In the genomic region with DNA sequence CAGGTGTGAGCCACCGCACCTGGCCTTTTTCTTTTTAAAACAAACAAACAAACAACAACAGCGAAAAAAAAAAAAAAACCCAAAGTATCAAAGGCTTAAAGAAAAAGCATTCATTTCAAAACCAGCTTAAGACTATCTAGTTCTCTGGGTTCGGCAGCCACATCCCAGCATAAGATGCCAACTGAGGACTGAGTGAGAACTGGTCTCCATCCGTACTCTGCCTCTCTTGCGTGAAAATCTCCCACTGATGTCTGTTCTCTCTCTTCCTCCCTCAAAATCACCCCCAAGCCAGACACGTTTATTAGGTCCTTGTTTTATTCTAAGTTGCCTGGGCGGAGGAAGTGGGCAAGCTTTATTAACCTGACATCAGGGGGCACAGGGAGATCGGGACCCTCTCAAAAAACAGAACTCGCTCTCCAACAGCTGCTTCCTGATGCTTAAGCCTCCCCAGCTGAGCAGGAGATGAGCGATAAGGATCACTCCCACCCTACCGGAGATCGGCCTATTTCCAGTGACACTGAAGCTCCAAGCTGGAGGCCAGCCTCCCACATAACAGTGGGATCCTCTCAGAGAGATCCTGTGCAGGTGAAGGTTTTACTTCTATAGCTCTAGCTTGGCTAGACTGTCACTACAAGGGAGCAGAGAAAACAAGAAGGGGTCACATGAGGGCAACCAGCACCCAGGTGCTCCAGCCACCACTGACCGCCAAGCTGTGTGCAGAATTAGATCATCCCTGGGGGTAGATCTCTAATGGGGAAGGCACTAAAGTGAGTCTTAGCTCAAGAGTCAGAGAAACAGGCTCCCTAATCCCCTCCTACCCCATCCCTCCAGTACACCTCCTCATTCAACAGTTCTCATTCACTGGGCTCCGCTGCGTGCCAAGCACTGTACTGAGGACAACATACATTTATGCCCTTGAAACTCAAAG, we compare ENCODE assay signal across 13 cellular contexts. TPM values are rescaled to one million over a fixed set of nuclear protein-coding genes. Genes with fewer than 3 reads are reported as not detected.
A peak's percentile ranks its signal among the peaks of the same experiment; 100 is the strongest.
DNase-seq lines count a peak whose midpoint lies in the region; ATAC-seq and TF ChIP-seq lines count a peak whose summit lies in the region.
"Had no signal": no experiment of that assay in that cellular context is flagged by ENCODE, and none has a peak within 500 bp of the region (broad histone marks: within the 10 kb centered on the region; RNA-seq: fewer than 3 reads in every experiment).

No MANE protein-coding gene starts in this region.

- DNase-seq in Kasumi-1 (lab: John Stamatoyannopoulos, UW) = peak; percentile 59 to 80
- DNase-seq in esophagus squamous epithelium (lab: John Stamatoyannopoulos, UW) = no peak
- no peak for DNase-seq in stimulated activated CD4-positive, alpha-beta T cell treated with anti-CD3 and anti-CD28 coated beads, Interleukin-1b, Interleukin-23, amount 100 ng/mL, for 48 hours
- DNase-seq in iPS-NIHi11 (ENCODE audit: low spot score) = no peak
- no peak for DNase-seq in NCI-H1105 treated with DMSO at 0.1 percent for 48 hours (lab: John Stamatoyannopoulos, UW)
- DNase-seq in SKM-1 (lab: John Stamatoyannopoulos, UW; ENCODE audit: unreplicated experiment) = no peak
- DNase-seq: activated CD4-positive, alpha-beta T cell treated with anti-CD3 and anti-CD28 coated beads, Interleukin-2, amount 50 U/mL, for 1 hour; brain microvascular endothelial cell; DMS79 treated with DMSO at 0.1 percent for 48 hours; NCI-H1417 treated with DMSO at 0.1 percent for 48 hours; PC-3 had no signal

- intact Hi-C loops in esophagus squamous epithelium (cut with DNase I) = no loop called here

- ATAC-seq in GM19043 (IDR thresholded peaks at IDR 0.05; ENCODE audit: low read depth, unreplicated experiment) = peak; percentile 62
- ATAC-seq: PC-3 had no signal

- peaks cover 8 to 93% (median 49%) of the 10 kb centered on the region in 3 donors for H3K4me1 ChIP-seq in esophagus squamous epithelium
- peaks cover 33% of the 10 kb centered on the region for H3K4me1 ChIP-seq in rectal smooth muscle tissue (ENCODE audit: control insufficient read depth, insufficient read depth, low read length)

- no peak for TF ChIP-seq POLR2A in esophagus squamous epithelium (IDR thresholded peaks at IDR 0.05)

- H3K27me3 ChIP-seq in esophagus squamous epithelium (no peaks in the 10 kb centered on the region), rectal smooth muscle tissue (ENCODE audit: control insufficient read depth, insufficient read depth, low read length) (no peaks in the 10 kb centered on the region)
- H3K27me3 ChIP-seq: brain microvascular endothelial cell had no signal

- H3K9ac ChIP-seq in rectal smooth muscle tissue (ENCODE audit: low read length) = no peak overlapping the region

- peak overlapping the region in 1 of 4 donors; percentile 12 for H3K4me3 ChIP-seq in esophagus squamous epithelium
- no peak overlapping the region for H3K4me3 ChIP-seq in rectal smooth muscle tissue (ENCODE audit: low read length)

- H3K27ac ChIP-seq in esophagus squamous epithelium = peak overlapping the region in 3 of 4 donors; percentile 2 to 48 (median 34)
- H3K27ac ChIP-seq in rectal smooth muscle tissue (ENCODE audit: low read depth, low read length) = peak overlapping the region; percentile 64
- H3K27ac ChIP-seq: brain microvascular endothelial cell had no signal

- no peak for TF ChIP-seq CTCF in esophagus squamous epithelium (IDR thresholded peaks at IDR 0.05)

- H3K36me3 ChIP-seq in esophagus squamous epithelium = peaks cover 0 to 8% (median 0%) of the 10 kb centered on the region in 3 donors
- peaks cover 2% of the 10 kb centered on the region for H3K36me3 ChIP-seq in rectal smooth muscle tissue (ENCODE audit: control insufficient read depth, insufficient read depth, low read length)
- H3K36me3 ChIP-seq: brain microvascular endothelial cell had no signal

- WGBS in esophagus squamous epithelium, 2 donors = 58 to 68% methylated on average over 14 to 15 of the region's 15 CpGs

- no peaks in the 10 kb centered on the region for H3K9me3 ChIP-seq in esophagus squamous epithelium

RNA-seq across cellular contexts. Expression of a gene that starts 13.6 kb away (rescaled TPM):
- 10 to 100 TPM; 45.1 to 63.9 (median 52.9) TPM for total RNA-seq in esophagus squamous epithelium

RNA-seq across cellular contexts. Expression of a gene that starts 36.5 kb away (rescaled TPM):
- not detected for total RNA-seq in esophagus squamous epithelium
- total RNA-seq: PC-3 had no signal

Comparison
In these comparisons a context has a peak if more than half of its experiments do, and no peak if none do; other contexts are left out.
1. DNase-seq: peak in Kasumi-1 (2 of 2); none in esophagus squamous epithelium (single experiment), stimulated activated CD4-positive, alpha-beta T cell treated with anti-CD3 and anti-CD28 coated beads, Interleukin-1b, Interleukin-23, amount 100 ng/mL, for 48 hours (single experiment), iPS-NIHi11 (single experiment), NCI-H1105 treated with DMSO at 0.1 percent for 48 hours (single experiment) and SKM-1 (single experiment).